ENCODE assay signal across 28 cellular contexts in genomic region chr14:57999471-57999870, GRCh38.
"Had no signal": no experiment of that assay in that cellular context is flagged by ENCODE, and none has a peak within 500 bp of the region (broad histone marks: within the 10 kb centered on the region; RNA-seq: fewer than 3 reads in every experiment).

No MANE protein-coding gene starts in this region.

- H3K4me3 Mint-ChIP-seq: activated CD4-positive, alpha-beta T cell treated with anti-CD3 and anti-CD28 coated beads for 36 hours; activated CD4-positive, alpha-beta T cell treated with anti-CD3 and anti-CD28 coated beads, Interleukin-2, amount 10 ng/mL, durations not matched to agents 7 days and 5 days; activated CD8-positive, alpha-beta T cell treated with anti-CD3 and anti-CD28 coated beads, Interleukin-2, amount 10 ng/mL, durations not matched to agents 7 days and 5 days; activated naive CD4-positive, alpha-beta T cell treated with anti-CD3 and anti-CD28 coated beads for 36 hours; activated T-cell treated with anti-CD3 and anti-CD28 coated beads, Interleukin-2, amount 50 U/mL, for 24 hours; T-helper 1 cell treated with Interleukin-12 subunit alpha and Interleukin-12 subunit beta and Interleukin-4 antibody, amounts not matched to agents 30 μg/mL and 1 μg/mL, for 36 hours; T-helper 2 cell treated with Interferon-gamma antibody and Interleukin-4, amounts not matched to agents 5 μg/mL and 100 μg/mL, for 36 hours had no signal

- H3K36me3 Mint-ChIP-seq: activated naive CD4-positive, alpha-beta T cell treated with anti-CD3 and anti-CD28 coated beads, Interleukin-2, amount 50 U/mL, for 72 hours had no signal

- H3K9me3 ChIP-seq: Peyer's patch, SJSA1, SK-N-SH had no signal

- DNase-seq: activated CD4-positive, alpha-beta T cell treated with anti-CD3 and anti-CD28 coated beads for 36 hours; activated CD4-positive, alpha-beta T cell treated with anti-CD3 and anti-CD28 coated beads, Interleukin-2, amount 10 ng/mL, durations not matched to agents 7 days and 5 days; activated CD4-positive, alpha-beta T cell treated with anti-CD3 and anti-CD28 coated beads, Interleukin-2, amount 50 U/mL, for 48 hours; activated CD8-positive, alpha-beta T cell treated with anti-CD3 and anti-CD28 coated beads, Interleukin-2, amount 10 ng/mL, durations not matched to agents 7 days and 5 days; activated gamma-delta T cell treated with Interleukin-2 at 50 U/mL for 16 hours; activated naive CD4-positive, alpha-beta T cell treated with anti-CD3 and anti-CD28 coated beads for 36 hours; activated T-cell treated with anti-CD3 and anti-CD28 coated beads, Interleukin-2, amount 50 U/mL, for 24 hours; anterior cingulate cortex; NCI-H1092 treated with DMSO at 0.1 percent for 48 hours; NCI-H146; NCI-H187; NCI-H2029 treated with DMSO at 0.1 percent for 48 hours; NCI-H2107; NCI-H2171; NCI-H510A; NCI-H526; NCI-H748 treated with DMSO at 0.1 percent for 48 hours; NK-92 treated with Interleukin-12 subunit alpha and Interleukin-12 subunit beta, amount 100 ng/mL, for 24 hours; PC-3; Peyer's patch; RPMI8226; SHP77 treated with DMSO at 0.1 percent for 48 hours; SK-N-SH had no signal

- H3K9me3 Mint-ChIP-seq: activated CD4-positive, alpha-beta T cell treated with anti-CD3 and anti-CD28 coated beads, Interleukin-2, amount 10 ng/mL, durations not matched to agents 7 days and 5 days; activated naive CD4-positive, alpha-beta T cell treated with anti-CD3 and anti-CD28 coated beads for 36 hours; activated naive CD4-positive, alpha-beta T cell treated with anti-CD3 and anti-CD28 coated beads, Interleukin-2, amount 50 U/mL, for 72 hours; activated T-cell treated with anti-CD3 and anti-CD28 coated beads, Interleukin-2, amount 50 U/mL, for 24 hours; T-helper 1 cell treated with Interleukin-12 subunit alpha and Interleukin-12 subunit beta and Interleukin-4 antibody, amounts not matched to agents 30 μg/mL and 1 μg/mL, for 36 hours; T-helper 2 cell treated with Interferon-gamma antibody and Interleukin-4, amounts not matched to agents 5 μg/mL and 100 μg/mL, for 36 hours had no signal

- H3K27ac Mint-ChIP-seq: activated CD4-positive, alpha-beta T cell treated with anti-CD3 and anti-CD28 coated beads for 36 hours; activated CD4-positive, alpha-beta T cell treated with anti-CD3 and anti-CD28 coated beads, Interleukin-2, amount 10 ng/mL, durations not matched to agents 7 days and 5 days; activated CD8-positive, alpha-beta T cell treated with anti-CD3 and anti-CD28 coated beads, Interleukin-2, amount 10 ng/mL, durations not matched to agents 7 days and 5 days; activated naive CD4-positive, alpha-beta T cell treated with anti-CD3 and anti-CD28 coated beads for 36 hours; activated naive CD4-positive, alpha-beta T cell treated with anti-CD3 and anti-CD28 coated beads, Interleukin-2, amount 50 U/mL, for 72 hours; activated T-cell treated with anti-CD3 and anti-CD28 coated beads, Interleukin-2, amount 50 U/mL, for 24 hours; T-helper 1 cell treated with Interleukin-12 subunit alpha and Interleukin-12 subunit beta and Interleukin-4 antibody, amounts not matched to agents 30 μg/mL and 1 μg/mL, for 36 hours; T-helper 2 cell treated with Interferon-gamma antibody and Interleukin-4, amounts not matched to agents 5 μg/mL and 100 μg/mL, for 36 hours had no signal

- H3K27me3 ChIP-seq: Peyer's patch had no signal

- H3K4me1 ChIP-seq: Peyer's patch, SJSA1 had no signal

- H3K9ac ChIP-seq: KMS-11, SK-N-SH had no signal

- H3K27ac ChIP-seq: KMS-11, Peyer's patch, SJSA1 had no signal

- H3K4me1 Mint-ChIP-seq: activated CD4-positive, alpha-beta T cell treated with anti-CD3 and anti-CD28 coated beads for 36 hours; activated CD4-positive, alpha-beta T cell treated with anti-CD3 and anti-CD28 coated beads, Interleukin-2, amount 10 ng/mL, durations not matched to agents 7 days and 5 days had no signal

- H3K4me3 ChIP-seq: Peyer's patch, SJSA1 had no signal

- H3K4me2 ChIP-seq: KMS-11, SK-N-SH had no signal

- H3K36me3 ChIP-seq: Peyer's patch, SJSA1 had no signal
